In the genomic region with DNA sequence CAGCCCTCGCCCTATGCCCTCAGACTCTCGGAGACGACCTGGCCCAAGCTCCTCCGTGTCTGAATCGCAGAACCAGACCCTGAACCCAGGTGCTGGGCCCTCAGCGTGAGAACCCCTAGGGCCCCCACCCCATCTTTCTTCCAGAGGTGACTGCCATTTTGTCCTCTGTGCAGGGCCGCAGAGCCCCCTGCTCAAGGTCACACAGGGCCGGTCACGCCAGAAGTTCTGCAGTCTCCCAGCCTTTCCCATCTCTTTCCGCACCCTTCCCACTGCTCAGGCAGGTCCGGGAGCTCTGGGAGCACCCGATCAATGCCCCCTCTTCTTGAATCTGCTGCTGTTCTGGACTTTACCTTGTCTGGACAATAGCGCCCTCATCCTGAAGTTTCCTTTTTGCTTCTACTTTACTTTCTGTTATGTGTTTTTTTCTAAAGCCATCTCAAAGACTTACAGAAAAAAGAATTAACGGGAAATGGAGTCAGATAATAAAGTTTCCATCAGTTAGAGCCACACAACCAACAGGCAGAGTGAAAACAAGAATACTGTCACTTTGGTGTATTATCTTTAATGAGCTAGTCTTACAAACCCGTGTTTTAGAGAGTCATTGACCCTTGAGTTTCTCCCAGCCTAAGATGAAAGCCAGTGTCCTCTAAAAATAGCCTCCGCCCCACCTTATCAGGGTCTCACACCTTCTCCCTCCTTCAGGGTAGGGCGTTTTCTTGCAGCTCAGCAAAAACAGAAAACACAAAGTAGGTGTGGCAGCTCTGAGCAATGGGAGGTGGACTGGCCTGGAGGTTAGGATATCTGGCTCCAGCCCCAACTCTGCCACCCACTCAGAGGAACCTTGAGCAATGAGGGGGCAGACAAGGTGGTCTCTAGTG, we compare ENCODE assay signal across 8 cellular contexts. TPM values are rescaled to one million over a fixed set of nuclear protein-coding genes. Genes with fewer than 3 reads are reported as not detected.
DNase-seq lines count a peak whose midpoint lies in the region; ATAC-seq and TF ChIP-seq lines count a peak whose summit lies in the region.

No MANE protein-coding gene starts in this region.

- 63% methylated on average over 17 of the region's 17 CpGs for WGBS in liver
- WGBS in tibial nerve, 2 donors, result 48 to 49% methylated on average over 16 to 17 of the region's 17 CpGs

- H3K36me3 Mint-ChIP-seq in activated T-cell treated with anti-CD3 and anti-CD28 coated beads, Interleukin-2, amount 50 U/mL, for 4 hours (ENCODE audit: insufficient read depth), result no peaks in the 10 kb centered on the region

- H3K27me3 ChIP-seq in liver (ENCODE audit: control insufficient read depth in 4 of 4, insufficient read depth in 4 of 4, low read length in 3 of 4) (no peaks in the 10 kb centered on the region), tibial nerve (no peaks in the 10 kb centered on the region)

- H3K27ac ChIP-seq in liver (ENCODE audit: low read depth in 1 of 2, low read length in 2 of 2), result no peak overlapping the region
- H3K27ac ChIP-seq in tibial nerve, result peak overlapping the region; percentile 56 to 94 (median 77)

- H3K4me1 ChIP-seq in liver (ENCODE audit: control insufficient read depth in 4 of 4, insufficient read depth in 4 of 4, low read length in 3 of 4), result peaks cover 3 to 17% (median 12%) of the 10 kb centered on the region in 4 donors
- peaks cover 0 to 54% (median 6%) of the 10 kb centered on the region in 4 donors for H3K4me1 ChIP-seq in tibial nerve

- H3K4me1 Mint-ChIP-seq in activated T-cell treated with anti-CD3 and anti-CD28 coated beads, Interleukin-2, amount 50 U/mL, for 4 hours (ENCODE audit: low read depth), result peaks cover 20% of the 10 kb centered on the region

- no peak for DNase-seq in activated T-cell treated with anti-CD3 and anti-CD28 coated beads, Interleukin-2, amount 50 U/mL, for 4 hours
- DNase-seq in activated T-cell treated with anti-CD3 and anti-CD28 coated beads, Interleukin-2, amount 50 U/mL, for 48 hours, result no peak
- DNase-seq in astrocyte of the hippocampus (ENCODE audit: low read depth, low spot score) (peak; percentile 4), tibial nerve (ENCODE audit: low spot score in 2 of 2) (no peak), NCI-H82 treated with DMSO at 0.1 percent for 48 hours (lab: John Stamatoyannopoulos, UW; ENCODE audit: unreplicated experiment) (no peak)
- no peak for DNase-seq in central memory CD4-positive, alpha-beta T cell

- H3K4me3 ChIP-seq in liver (ENCODE audit: low read depth in 1 of 3, low read length in 3 of 3) (peak overlapping the region; percentile 66 to 91 (median 72)), tibial nerve (peak overlapping the region; percentile 40 to 92 (median 85))

- no peak for TF ChIP-seq RAD21 in liver (IDR thresholded peaks at IDR 0.05)

- peaks cover 23% of the 10 kb centered on the region for H3K27me3 Mint-ChIP-seq in activated T-cell treated with anti-CD3 and anti-CD28 coated beads, Interleukin-2, amount 50 U/mL, for 4 hours (ENCODE audit: low read depth)

- no peak for ATAC-seq in activated T-cell treated with anti-CD3 and anti-CD28 coated beads, Interleukin-2, amount 50 U/mL, for 4 hours
- ATAC-seq in HG03159 (IDR thresholded peaks at IDR 0.05; ENCODE audit: unreplicated experiment), result no peak

- H3K36me3 ChIP-seq in liver (ENCODE audit: control insufficient read depth in 4 of 4, insufficient read depth in 3 of 4, low read depth in 1 of 4, low read length in 3 of 4) (no peaks in the 10 kb centered on the region), tibial nerve (no peaks in the 10 kb centered on the region)

- TF ChIP-seq CTCF in liver (IDR thresholded peaks at IDR 0.05; ENCODE audit: low read depth, low read length, missing input control) (no peak), tibial nerve (IDR thresholded peaks at IDR 0.05) (no peak)

- no peak for TF ChIP-seq POLR2A in tibial nerve (IDR thresholded peaks at IDR 0.05)

- no peaks in the 10 kb centered on the region for H3K9me3 Mint-ChIP-seq in activated T-cell treated with anti-CD3 and anti-CD28 coated beads, Interleukin-2, amount 50 U/mL, for 4 hours

- peak overlapping the region; percentile 71 for H3K4me3 Mint-ChIP-seq in activated T-cell treated with anti-CD3 and anti-CD28 coated beads, Interleukin-2, amount 50 U/mL, for 4 hours

- no peaks in the 10 kb centered on the region for H3K9me3 ChIP-seq in liver (ENCODE audit: control insufficient read depth in 4 of 4, low read length in 3 of 4)
- H3K9me3 ChIP-seq in tibial nerve, result no peaks in the 10 kb centered on the region

- no peak overlapping the region for H3K9ac ChIP-seq in liver (ENCODE audit: low read depth in 1 of 2, low read length in 2 of 2)

- no peak for TF ChIP-seq EP300 in tibial nerve (IDR thresholded peaks at IDR 0.05)

TF ChIP-seq in liver, 16 proteins besides CTCF, POLR2A, EP300 and RAD21:
- TF ChIP-seq SP1 (IDR thresholded peaks at IDR 0.05) (no peak), HNF4A (conservative IDR thresholded peaks at IDR 0.05) (peak in 1 of 2 donors; percentile 33), FOXA1 (IDR thresholded peaks at IDR 0.05) (no peak), FOXA2 (IDR thresholded peaks at IDR 0.05) (no peak)

RNA-seq across cellular contexts. Expression of a gene that starts 1.8 kb away (rescaled TPM):
- 1 to 10 TPM in 1 of 3 donors, under 1 TPM in 2; 0.71 to 1.2 (median 0.96) TPM for total RNA-seq in activated T-cell treated with anti-CD3 and anti-CD28 coated beads, Interleukin-2, amount 50 U/mL, for 4 hours
- total RNA-seq in liver (10 to 100 TPM in 1 of 2 donors, 1 to 10 TPM in 1; 9.2 to 20.0 TPM), tibial nerve (10 to 100 TPM; 30.0 to 47.0 (median 36.0) TPM)
- polyA plus RNA-seq in liver, result 10 to 100 TPM; 13.6 to 14.7 TPM

Comparison
In these comparisons a context has a peak if more than half of its experiments do, and no peak if none do; other contexts are left out.
1. H3K27ac ChIP-seq: peak in tibial nerve (4 of 4); none in liver (0 of 2).
2. RNA of a gene that starts 1.8 kb away (total RNA-seq): 30.0 to 47.0 TPM in tibial nerve and 9.2 to 20.0 TPM in liver; 0.71 to 1.2 TPM in activated T-cell treated with anti-CD3 and anti-CD28 coated beads, Interleukin-2, amount 50 U/mL, for 4 hours; every median in the first group is over 4 times any median in the second.